Comparison of ENCODE assay signal across 12 cellular contexts in genomic region chr15:31373096-31373865, GRCh38. TPM values are rescaled to one million over a fixed set of nuclear protein-coding genes. Genes with fewer than 3 reads are reported as not detected.
DNase-seq lines count a peak whose midpoint lies in the region; ATAC-seq, FAIRE-seq and TF ChIP-seq lines count a peak whose summit lies in the region.
"Had no signal": no experiment of that assay in that cellular context is flagged by ENCODE, and none has a peak within 500 bp of the region (broad histone marks: within the 10 kb centered on the region; RNA-seq: fewer than 3 reads in every experiment).

No MANE protein-coding gene starts in this region.

- no peak overlapping the region for H3K4me3 Mint-ChIP-seq in activated T-helper 1 cell treated with anti-CD3 and anti-CD28 coated beads, Interleukin-12 subunit alpha, Interleukin-12 subunit beta, Interleukin-2, Interleukin-4 antibody, amounts not matched to agents 30 ng/mL and 10 ng/mL and 1 ng/mL, durations not matched to agents 14 hours and 24 hours and 36 hours
- H3K4me3 Mint-ChIP-seq in activated naive CD4-positive, alpha-beta T cell treated with anti-CD3 and anti-CD28 coated beads for 36 hours, result no peak overlapping the region

- H3K27me3 ChIP-seq in lower lobe of right lung (ENCODE audit: low read depth) (no peaks in the 10 kb centered on the region), small intestine (ENCODE audit: control insufficient read depth in 2 of 2, insufficient read depth in 2 of 2, low read length in 2 of 2) (no peaks in the 10 kb centered on the region), WERI-Rb-1 (ENCODE audit: insufficient read depth, low read depth, severe bottlenecking) (no peaks in the 10 kb centered on the region)

- H3K27ac ChIP-seq in lower lobe of right lung (peak overlapping the region; percentile 69), small intestine (ENCODE audit: low read depth in 1 of 2, low read length in 1 of 2) (peak overlapping the region; percentile 7 to 94), WERI-Rb-1 (no peak overlapping the region)
- H3K27ac ChIP-seq: SK-N-MC had no signal

- H3K36me3 ChIP-seq in lower lobe of right lung (peaks cover 56% of the 10 kb centered on the region), small intestine (ENCODE audit: control insufficient read depth in 2 of 2, insufficient read depth in 2 of 2, low read length in 2 of 2) (peaks cover 3 to 7% of the 10 kb centered on the region in 2 donors), WERI-Rb-1 (peaks cover 15% of the 10 kb centered on the region)

- H3K36me3 Mint-ChIP-seq in activated T-helper 1 cell treated with anti-CD3 and anti-CD28 coated beads, Interleukin-12 subunit alpha, Interleukin-12 subunit beta, Interleukin-2, Interleukin-4 antibody, amounts not matched to agents 30 ng/mL and 10 ng/mL and 1 ng/mL, durations not matched to agents 14 hours and 24 hours and 36 hours (ENCODE audit: low read depth), result peaks cover 36% of the 10 kb centered on the region
- H3K36me3 Mint-ChIP-seq in activated naive CD4-positive, alpha-beta T cell treated with anti-CD3 and anti-CD28 coated beads for 36 hours (ENCODE audit: low read depth), result peaks cover 17% of the 10 kb centered on the region

- no peaks in the 10 kb centered on the region for H3K27me3 Mint-ChIP-seq in activated T-helper 1 cell treated with anti-CD3 and anti-CD28 coated beads, Interleukin-12 subunit alpha, Interleukin-12 subunit beta, Interleukin-2, Interleukin-4 antibody, amounts not matched to agents 30 ng/mL and 10 ng/mL and 1 ng/mL, durations not matched to agents 14 hours and 24 hours and 36 hours (ENCODE audit: insufficient read depth)
- no peaks in the 10 kb centered on the region for H3K27me3 Mint-ChIP-seq in activated naive CD4-positive, alpha-beta T cell treated with anti-CD3 and anti-CD28 coated beads for 36 hours (ENCODE audit: low read depth)
- H3K27me3 Mint-ChIP-seq: naive B cell had no signal

- ATAC-seq in lower lobe of right lung (no peak), GM21717 (IDR thresholded peaks at IDR 0.05; ENCODE audit: unreplicated experiment) (no peak)

- H3K9me3 Mint-ChIP-seq in activated T-helper 1 cell treated with anti-CD3 and anti-CD28 coated beads, Interleukin-12 subunit alpha, Interleukin-12 subunit beta, Interleukin-2, Interleukin-4 antibody, amounts not matched to agents 30 ng/mL and 10 ng/mL and 1 ng/mL, durations not matched to agents 14 hours and 24 hours and 36 hours, result no peaks in the 10 kb centered on the region
- H3K9me3 Mint-ChIP-seq in activated naive CD4-positive, alpha-beta T cell treated with anti-CD3 and anti-CD28 coated beads for 36 hours, result peaks cover 2% of the 10 kb centered on the region

- H3K4me3 ChIP-seq in lower lobe of right lung, result no peak overlapping the region
- H3K4me3 ChIP-seq in small intestine (ENCODE audit: low read depth in 1 of 2, low read length in 2 of 2), result no peak overlapping the region
- no peak overlapping the region for H3K4me3 ChIP-seq in WERI-Rb-1 (ENCODE audit: low read depth, low read length)
- H3K4me3 ChIP-seq: SK-N-MC had no signal

- H3K4me1 ChIP-seq in lower lobe of right lung (peaks cover 86% of the 10 kb centered on the region), small intestine (ENCODE audit: control insufficient read depth in 2 of 2, insufficient read depth in 1 of 2, low read depth in 1 of 2, low read length in 1 of 2) (peaks cover 9 to 21% of the 10 kb centered on the region in 2 donors)

- FAIRE-seq in small intestine (lab: Jason Lieb, UNC), result no peak
- FAIRE-seq: urothelium cell line had no signal

- TF ChIP-seq CTCF in GM20000 (IDR thresholded peaks at IDR 0.05; ENCODE audit: extremely low read depth, missing control alignments) (no peak), lower lobe of right lung (IDR thresholded peaks at IDR 0.05) (no peak), WERI-Rb-1 (IDR thresholded peaks at IDR 0.05; ENCODE audit: low read depth, low read length) (no peak)

- H3K9me3 ChIP-seq in lower lobe of right lung (no peaks in the 10 kb centered on the region), small intestine (ENCODE audit: control insufficient read depth, low read depth) (no peaks in the 10 kb centered on the region), WERI-Rb-1 (ENCODE audit: severe bottlenecking) (no peaks in the 10 kb centered on the region)

- CTCF ChIA-PET in activated naive CD4-positive, alpha-beta T cell treated with anti-CD3 and anti-CD28 coated beads for 36 hours (lab: Charles Lee), result no interaction called here

- H3K27ac Mint-ChIP-seq in activated T-helper 1 cell treated with anti-CD3 and anti-CD28 coated beads, Interleukin-12 subunit alpha, Interleukin-12 subunit beta, Interleukin-2, Interleukin-4 antibody, amounts not matched to agents 30 ng/mL and 10 ng/mL and 1 ng/mL, durations not matched to agents 14 hours and 24 hours and 36 hours, result peak overlapping the region; percentile 63
- H3K27ac Mint-ChIP-seq in activated naive CD4-positive, alpha-beta T cell treated with anti-CD3 and anti-CD28 coated beads for 36 hours, result no peak overlapping the region

- DNase-seq in GM20000 (ENCODE audit: low spot score) (peak; percentile 23), lower lobe of right lung (no peak), small intestine (no peak), germinal center (ENCODE audit: low spot score) (no peak), WERI-Rb-1 (no peak)
- DNase-seq in activated T-helper 1 cell treated with anti-CD3 and anti-CD28 coated beads, Interleukin-12 subunit alpha, Interleukin-12 subunit beta, Interleukin-2, Interleukin-4 antibody, amounts not matched to agents 30 ng/mL and 10 ng/mL and 1 ng/mL, durations not matched to agents 14 hours and 24 hours and 36 hours (ENCODE audit: low spot score), result no peak
- no peak for DNase-seq in activated naive CD4-positive, alpha-beta T cell treated with anti-CD3 and anti-CD28 coated beads for 36 hours
- DNase-seq: activated T-cell treated with anti-CD3 and anti-CD28 coated beads for 4 hours, naive B cell had no signal

- peaks cover 51% of the 10 kb centered on the region for H3K4me1 Mint-ChIP-seq in activated T-helper 1 cell treated with anti-CD3 and anti-CD28 coated beads, Interleukin-12 subunit alpha, Interleukin-12 subunit beta, Interleukin-2, Interleukin-4 antibody, amounts not matched to agents 30 ng/mL and 10 ng/mL and 1 ng/mL, durations not matched to agents 14 hours and 24 hours and 36 hours (ENCODE audit: low read depth)
- peaks cover 69% of the 10 kb centered on the region for H3K4me1 Mint-ChIP-seq in activated naive CD4-positive, alpha-beta T cell treated with anti-CD3 and anti-CD28 coated beads for 36 hours (ENCODE audit: low read depth)

- intact Hi-C loops in activated T-helper 1 cell treated with anti-CD3 and anti-CD28 coated beads, Interleukin-12 subunit alpha, Interleukin-12 subunit beta, Interleukin-2, Interleukin-4 antibody, amounts not matched to agents 30 ng/mL and 10 ng/mL and 1 ng/mL, durations not matched to agents 14 hours and 24 hours and 36 hours (cut with micrococcal nuclease), result no loop called here
- intact Hi-C loops in lower lobe of right lung (cut with DNase I), result no loop called here
- intact Hi-C loops in activated naive CD4-positive, alpha-beta T cell treated with anti-CD3 and anti-CD28 coated beads for 36 hours (cut with micrococcal nuclease), result no loop called here

- 85 to 88% (median 88%) methylated on average over 23 of the region's 23 CpGs for WGBS in small intestine, 3 donors

RNA-seq across cellular contexts. Expression of gene KLF13, which starts 46.6 kb away (rescaled TPM):
- 129 and 137 TPM in 2 replicates for total RNA-seq in activated T-helper 1 cell treated with anti-CD3 and anti-CD28 coated beads, Interleukin-12 subunit alpha, Interleukin-12 subunit beta, Interleukin-2, Interleukin-4 antibody, amounts not matched to agents 30 ng/mL and 10 ng/mL and 1 ng/mL, durations not matched to agents 14 hours and 24 hours and 36 hours
- 178 TPM for total RNA-seq in lower lobe of right lung
- 10 to 100 TPM; 50.6 to 61.3 (median 51.9) TPM for polyA plus RNA-seq in small intestine
- 100 to 1,000 TPM; 115 to 121 TPM for total RNA-seq in activated naive CD4-positive, alpha-beta T cell treated with anti-CD3 and anti-CD28 coated beads for 36 hours
